9 cellular contexts compared by ENCODE assay signal in genomic region chrX:154458954-154459829, GRCh38. TPM values are rescaled to one million over a fixed set of nuclear protein-coding genes. Genes with fewer than 3 reads are reported as not detected.
DNase-seq lines count a peak whose midpoint lies in the region; ATAC-seq and TF ChIP-seq lines count a peak whose summit lies in the region.
"Had no signal": no experiment of that assay in that cellular context is flagged by ENCODE, and none has a peak within 500 bp of the region (broad histone marks: within the 10 kb centered on the region; RNA-seq: fewer than 3 reads in every experiment).

No MANE protein-coding gene starts in this region.

- H3K27me3 ChIP-seq in right atrium auricular region (no peaks in the 10 kb centered on the region), gastrocnemius medialis (no peaks in the 10 kb centered on the region)
- H3K27me3 ChIP-seq: SJSA1 had no signal

- in situ Hi-C loops in gastrocnemius medialis (cut with MboI; ENCODE audit: low sequenced_read_pairs in 4 of 4), result no loop called here

- peak overlapping the region; percentile 38 to 66 for H3K4me3 ChIP-seq in right atrium auricular region
- H3K4me3 ChIP-seq in gastrocnemius medialis, result peak overlapping the region; percentile 34 to 61 (median 52)

- peak overlapping the region in 1 of 2 donors; percentile 86 for H3K27ac Mint-ChIP-seq in activated naive CD4-positive, alpha-beta T cell treated with anti-CD3 and anti-CD28 coated beads, Interleukin-2, amount 50 U/mL, for 72 hours

- H3K9me3 Mint-ChIP-seq in activated naive CD4-positive, alpha-beta T cell treated with anti-CD3 and anti-CD28 coated beads, Interleukin-2, amount 50 U/mL, for 72 hours, result no peaks in the 10 kb centered on the region

- intact Hi-C loops in gastrocnemius medialis (cut with DNase I; ENCODE audit: low total_unique reads), result no loop called here

- H3K36me3 ChIP-seq in right atrium auricular region (peaks cover 8% of the 10 kb centered on the region), gastrocnemius medialis (no peaks in the 10 kb centered on the region)
- H3K36me3 ChIP-seq: SJSA1 had no signal

- H3K36me3 Mint-ChIP-seq in activated naive CD4-positive, alpha-beta T cell treated with anti-CD3 and anti-CD28 coated beads, Interleukin-2, amount 50 U/mL, for 72 hours, result peaks cover 5 to 7% of the 10 kb centered on the region in 2 donors

- TF ChIP-seq POLR2A in gastrocnemius medialis (IDR thresholded peaks at IDR 0.05), result no peak

- ATAC-seq in activated naive CD4-positive, alpha-beta T cell treated with anti-CD3 and anti-CD28 coated beads, Interleukin-2, amount 50 U/mL, for 72 hours, result peak; percentile 39 to 48
- peak in 1 of 2 donors; percentile 36 for ATAC-seq in gastrocnemius medialis
- ATAC-seq in HG03045 (IDR thresholded peaks at IDR 0.05; ENCODE audit: unreplicated experiment), result no peak
- no peak for ATAC-seq in GM21529 (IDR thresholded peaks at IDR 0.05; ENCODE audit: unreplicated experiment)

- H3K4me1 ChIP-seq in right atrium auricular region, result peaks cover 0 to 5% of the 10 kb centered on the region in 2 donors
- no peaks in the 10 kb centered on the region for H3K4me1 ChIP-seq in gastrocnemius medialis

- H3K9me3 ChIP-seq in right atrium auricular region (no peaks in the 10 kb centered on the region), gastrocnemius medialis (no peaks in the 10 kb centered on the region)
- H3K9me3 ChIP-seq: SJSA1 had no signal

- DNase-seq in D341Med (ENCODE audit: low spot score) (peak; percentile 78), LoVo (ENCODE audit: low spot score) (peak; percentile 42), right atrium auricular region (ENCODE audit: low spot score) (no peak), gastrocnemius medialis (peak in 1 of 2 donors; percentile 36)
- DNase-seq in activated naive CD4-positive, alpha-beta T cell treated with anti-CD3 and anti-CD28 coated beads, Interleukin-2, amount 50 U/mL, for 72 hours (ENCODE audit: low spot score in 2 of 2), result no peak
- no peak for DNase-seq in stimulated activated CD4-positive, alpha-beta T cell treated with anti-CD3 and anti-CD28 coated beads, Interleukin-4, amount 100 ng/mL, for 1 hour

- TF ChIP-seq CTCF in right atrium auricular region (IDR thresholded peaks at IDR 0.05), result no peak
- no peak for TF ChIP-seq CTCF in gastrocnemius medialis (IDR thresholded peaks at IDR 0.05 in 4 of 5, conservative IDR thresholded peaks at IDR 0.05 in 1 of 5)

- H3K27ac ChIP-seq in right atrium auricular region (peak overlapping the region; percentile 72 to 74), gastrocnemius medialis (peak overlapping the region in 3 of 4 donors; percentile 24 to 58 (median 55))
- H3K27ac ChIP-seq: SJSA1 had no signal

RNA-seq across cellular contexts. Expression of gene PLXNA3, which starts 1.1 kb away (rescaled TPM):
- total RNA-seq in activated naive CD4-positive, alpha-beta T cell treated with anti-CD3 and anti-CD28 coated beads, Interleukin-2, amount 50 U/mL, for 72 hours, result 10 to 100 TPM; 37.2 to 40.4 TPM
- total RNA-seq in right atrium auricular region, result 1 to 10 TPM; 5.9 to 7.1 TPM
- total RNA-seq in gastrocnemius medialis, result 10 to 100 TPM in 1 of 4 donors, 1 to 10 TPM in 3; 1.2 to 10.7 (median 2.8) TPM

RNA-seq across cellular contexts. Expression of gene FAM50A, which starts 15.3 kb away (rescaled TPM):
- total RNA-seq in activated naive CD4-positive, alpha-beta T cell treated with anti-CD3 and anti-CD28 coated beads, Interleukin-2, amount 50 U/mL, for 72 hours, result 10 to 100 TPM; 53.0 to 68.5 TPM
- total RNA-seq in right atrium auricular region, result 10 to 100 TPM; 24.3 to 41.7 TPM
- total RNA-seq in gastrocnemius medialis, result 10 to 100 TPM; 30.9 to 55.4 (median 45.3) TPM

RNA-seq across cellular contexts. Expression of gene LAGE3, which starts 19.9 kb away (rescaled TPM):
- total RNA-seq in activated naive CD4-positive, alpha-beta T cell treated with anti-CD3 and anti-CD28 coated beads, Interleukin-2, amount 50 U/mL, for 72 hours, result 10 to 100 TPM; 44.9 to 46.0 TPM
- 10 to 100 TPM; 20.1 to 32.9 TPM for total RNA-seq in right atrium auricular region
- total RNA-seq in gastrocnemius medialis, result 10 to 100 TPM; 26.0 to 72.5 (median 29.3) TPM

RNA-seq across cellular contexts. Expression of gene GDI1, which starts 22.2 kb away (rescaled TPM):
- total RNA-seq in activated naive CD4-positive, alpha-beta T cell treated with anti-CD3 and anti-CD28 coated beads, Interleukin-2, amount 50 U/mL, for 72 hours, result 100 to 1,000 TPM in 1 of 2 donors, 10 to 100 TPM in 1; 96.4 to 213 TPM
- total RNA-seq in right atrium auricular region (100 to 1,000 TPM in 1 of 2 donors, 10 to 100 TPM in 1; 73.8 to 116 TPM), gastrocnemius medialis (10 to 100 TPM; 19.8 to 54.5 (median 39.0) TPM)

RNA-seq across cellular contexts. Expression of gene UBL4A, which starts 27.2 kb away (rescaled TPM):
- total RNA-seq in activated naive CD4-positive, alpha-beta T cell treated with anti-CD3 and anti-CD28 coated beads, Interleukin-2, amount 50 U/mL, for 72 hours, result 10 to 100 TPM; 39.6 to 40.4 TPM
- total RNA-seq in right atrium auricular region (10 to 100 TPM; 54.6 to 61.0 TPM), gastrocnemius medialis (100 to 1,000 TPM in 1 of 4 donors, 10 to 100 TPM in 3; 54.6 to 116 (median 79.8) TPM)

Comparison
In these comparisons a context has a peak if more than half of its experiments do, and no peak if none do; other contexts are left out.
1. DNase-seq: peak in D341Med (single experiment) and LoVo (single experiment); none in activated naive CD4-positive, alpha-beta T cell treated with anti-CD3 and anti-CD28 coated beads, Interleukin-2, amount 50 U/mL, for 72 hours (0 of 2), right atrium auricular region (single experiment) and stimulated activated CD4-positive, alpha-beta T cell treated with anti-CD3 and anti-CD28 coated beads, Interleukin-4, amount 100 ng/mL, for 1 hour (single experiment).
2. ATAC-seq: peak in activated naive CD4-positive, alpha-beta T cell treated with anti-CD3 and anti-CD28 coated beads, Interleukin-2, amount 50 U/mL, for 72 hours (2 of 2); none in HG03045 (single experiment) and GM21529 (single experiment).